Comparison of ENCODE assay signal across 8 cellular contexts in genomic region chr12:71686658-71687025, GRCh38. TPM values are rescaled to one million over a fixed set of nuclear protein-coding genes. Genes with fewer than 3 reads are reported as not detected.
DNase-seq lines count a peak whose midpoint lies in the region; ATAC-seq and TF ChIP-seq lines count a peak whose summit lies in the region.

No MANE protein-coding gene starts in this region.

- H3K27me3 ChIP-seq in CD4-positive, alpha-beta memory T cell (ENCODE audit: insufficient read depth, low read length): no peaks in the 10 kb centered on the region
- no peaks in the 10 kb centered on the region for H3K27me3 ChIP-seq in Loucy (ENCODE audit: insufficient read depth, low read length, poor library complexity, severe bottlenecking)

- no peaks in the 10 kb centered on the region for H3K9me3 Mint-ChIP-seq in CD4-positive, alpha-beta memory T cell
- H3K9me3 Mint-ChIP-seq in natural killer cell: no peaks in the 10 kb centered on the region

- H4K20me1 ChIP-seq in Loucy (ENCODE audit: insufficient read depth, low read length, poor library complexity, severe bottlenecking): no peaks in the 10 kb centered on the region

- H3K27me3 Mint-ChIP-seq in CD4-positive, alpha-beta memory T cell: no peaks in the 10 kb centered on the region
- peaks cover 0 to 3% of the 10 kb centered on the region in 2 donors for H3K27me3 Mint-ChIP-seq in natural killer cell (ENCODE audit: low read depth in 2 of 2)

- TF ChIP-seq CTCF in Loucy (conservative IDR thresholded peaks at IDR 0.05; ENCODE audit: low read length) (no peak), natural killer cell (IDR thresholded peaks at IDR 0.05) (no peak)

- peak overlapping the region; percentile 89 for H2AFZ ChIP-seq in Loucy (ENCODE audit: low read length)

- H3K4me1 Mint-ChIP-seq in CD4-positive, alpha-beta memory T cell: peaks cover 10 to 32% (median 17%) of the 10 kb centered on the region in 4 donors
- peaks cover 22 to 33% of the 10 kb centered on the region in 2 donors for H3K4me1 Mint-ChIP-seq in natural killer cell

- CTCF ChIA-PET in CD4-positive, alpha-beta memory T cell (lab: Charles Lee; ENCODE audit: partially characterized antibody): interaction anchor here (0.8 to 4.3 kb wide), 10 partner anchors 9 to 330 kb away, joined by 3 to 60 read pairs (median 5); partner anchors contain the start of genes RAB21, THAP2 and ZFC3H1

- peak overlapping the region; percentile 80 to 98 (median 95) for H3K27ac Mint-ChIP-seq in CD4-positive, alpha-beta memory T cell
- H3K27ac Mint-ChIP-seq in natural killer cell: peak overlapping the region; percentile 94 to 96

- H3F3A ChIP-seq in Loucy (ENCODE audit: low read depth): no peaks in the 10 kb centered on the region

- H3K79me2 ChIP-seq in Loucy (ENCODE audit: insufficient read depth, low read length): peaks cover 31% of the 10 kb centered on the region

- peak overlapping the region; percentile 92 to 99 (median 96) for H3K4me3 Mint-ChIP-seq in CD4-positive, alpha-beta memory T cell
- peak overlapping the region; percentile 97 for H3K4me3 Mint-ChIP-seq in natural killer cell

- H3K36me3 ChIP-seq in CD4-positive, alpha-beta memory T cell (ENCODE audit: insufficient read depth, low read length): no peaks in the 10 kb centered on the region
- no peaks in the 10 kb centered on the region for H3K36me3 ChIP-seq in Loucy (ENCODE audit: insufficient read depth, low read length)

- POLR2A ChIA-PET in CD4-positive, alpha-beta memory T cell (lab: Charles Lee; ENCODE audit: partially characterized antibody): interaction anchor here (0.8 to 5.7 kb wide), 14 partner anchors 10 to 160 kb away, joined by 3 to 233 read pairs (median 4); partner anchors contain the start of genes RAB21, TBC1D15, THAP2 and ZFC3H1

- DNase-seq in CD4-positive, alpha-beta memory T cell: no peak
- no peak for DNase-seq in natural killer cell
- no peak for DNase-seq in GDM1 (lab: John Stamatoyannopoulos, UW)
- no peak for DNase-seq in AG08396 (ENCODE audit: low spot score)
- DNase-seq in stimulated activated CD8-positive, alpha-beta memory T cell treated with anti-CD3 and anti-CD28 coated beads, Interleukin-4, amount 100 ng/mL, for 48 hours: no peak
- DNase-seq in G401 (ENCODE audit: low spot score): no peak

- intact Hi-C loops in CD4-positive, alpha-beta memory T cell (cut with micrococcal nuclease): loop anchor here (1.0 kb wide), 3 partner anchors 22 to 153 kb away; partner anchors contain the start of genes RAB21, TBC1D15 and THAP2
- intact Hi-C loops in natural killer cell (cut with micrococcal nuclease): loop anchor here (1.0 to 2.0 kb wide), 2 partner anchors 22 to 68 kb away; partner anchors contain the start of genes RAB21 and THAP2

- peak overlapping the region; percentile 47 to 73 for H3K4me3 ChIP-seq in CD4-positive, alpha-beta memory T cell (ENCODE audit: low read length in 2 of 2)
- peak overlapping the region; percentile 96 for H3K4me3 ChIP-seq in Loucy (ENCODE audit: low read length, poor library complexity, severe bottlenecking)

- H3K9me3 ChIP-seq in CD4-positive, alpha-beta memory T cell (ENCODE audit: control insufficient read depth in 1 of 2, low read length in 2 of 2): no peaks in the 10 kb centered on the region
- no peaks in the 10 kb centered on the region for H3K9me3 ChIP-seq in Loucy (ENCODE audit: insufficient read depth, low read depth, low read length)

- ATAC-seq in natural killer cell: no peak

- H3K9me2 ChIP-seq in Loucy (replicated peaks; ENCODE audit: low read depth, low read length): no peaks in the 10 kb centered on the region

- H3K9ac ChIP-seq in Loucy (ENCODE audit: low read depth, low read length, poor library complexity, severe bottlenecking): peak overlapping the region; percentile 81

- peaks cover 6 to 7% of the 10 kb centered on the region in 2 donors for H3K36me3 Mint-ChIP-seq in CD4-positive, alpha-beta memory T cell
- no peaks in the 10 kb centered on the region for H3K36me3 Mint-ChIP-seq in natural killer cell

- H3K4me2 ChIP-seq in Loucy (ENCODE audit: low read depth, low read length, poor library complexity, severe bottlenecking): peak overlapping the region; percentile 80

- H3K27ac ChIP-seq in CD4-positive, alpha-beta memory T cell (ENCODE audit: low read depth, low read length): peak overlapping the region; percentile 72
- peak overlapping the region; percentile 88 for H3K27ac ChIP-seq in cingulate gyrus (ENCODE audit: low read depth, low read length)

- H3K4me1 ChIP-seq in CD4-positive, alpha-beta memory T cell (ENCODE audit: insufficient read depth, low read length): peaks cover 27% of the 10 kb centered on the region
- peaks cover 46% of the 10 kb centered on the region for H3K4me1 ChIP-seq in Loucy (ENCODE audit: insufficient read depth, low read length, poor library complexity, severe bottlenecking)

- in situ Hi-C loops in G401 (cut with HindIII; ENCODE audit: low sequenced_read_pairs): no loop called here

RNA-seq across cellular contexts. Expression of gene TMEM19, which starts 0.8 kb away (rescaled TPM):
- total RNA-seq in CD4-positive, alpha-beta memory T cell: 10 to 100 TPM; 10.5 to 14.1 TPM
- 10 to 100 TPM; 28.0 to 49.0 TPM for polyA plus RNA-seq in CD4-positive, alpha-beta memory T cell
- total RNA-seq in natural killer cell: 10 to 100 TPM; 13.8 to 24.6 (median 18.9) TPM
- 21.0 and 34.6 TPM in 2 replicates for total RNA-seq in G401 (2014; rRNA removed; shearing (Covaris generic))

RNA-seq across cellular contexts. Expression of gene THAP2, which starts 22.5 kb away (rescaled TPM):
- total RNA-seq in CD4-positive, alpha-beta memory T cell: 10 to 100 TPM; 13.1 to 14.0 TPM
- polyA plus RNA-seq in CD4-positive, alpha-beta memory T cell: 10 to 100 TPM in 1 of 2 donors, 1 to 10 TPM in 1; 6.3 to 10.4 TPM
- 10 to 100 TPM; 17.2 to 34.2 (median 31.1) TPM for total RNA-seq in natural killer cell
- total RNA-seq in G401 (2014; rRNA removed; shearing (Covaris generic)): 6.0 and 10.0 TPM in 2 replicates

RNA-seq across cellular contexts. Expression of gene ZFC3H1, which starts 23.0 kb away (rescaled TPM):
- 100 to 1,000 TPM; 118 to 121 TPM for total RNA-seq in CD4-positive, alpha-beta memory T cell
- 10 to 100 TPM; 15.0 to 30.2 TPM for polyA plus RNA-seq in CD4-positive, alpha-beta memory T cell
- 100 to 1,000 TPM; 158 to 164 (median 164) TPM for total RNA-seq in natural killer cell
- 9.7 and 11.8 TPM in 2 replicates for total RNA-seq in G401 (2014; rRNA removed; shearing (Covaris generic))
